1 cellular context compared by ENCODE assay signal in genomic region chr7:143269254-143269653, GRCh38.
TF ChIP-seq lines count a peak whose summit lies in the region.

No MANE protein-coding gene starts in this region.

TF ChIP-seq in K562, 482 proteins besides CTCF, POLR2A, EP300 and RAD21 (continues in another document):
- TF ChIP-seq POLR2G (IDR thresholded peaks at IDR 0.05; ENCODE audit: low read depth, low read length) (no peak), POLR3A (IDR thresholded peaks at IDR 0.05; ENCODE audit: borderline replicate concordance, extremely low read depth, insufficient read depth, insufficient read length) (no peak), KDM4B (IDR thresholded peaks at IDR 0.05; ENCODE audit: borderline replicate concordance in 2 of 2, low read depth in 1 of 2) (no peak), ZZZ3 (IDR thresholded peaks at IDR 0.05) (no peak), NBN (IDR thresholded peaks at IDR 0.05; ENCODE audit: low read depth) (no peak), YY1 (IDR thresholded peaks at IDR 0.05; ENCODE audit: borderline replicate concordance in 1 of 3, control insufficient read depth in 1 of 3, extremely low read depth in 1 of 3, insufficient read depth in 3 of 3, insufficient read length in 1 of 3, insufficient replicate concordance in 2 of 3, low read depth in 1 of 3, low read length in 2 of 3) (no peak), ZBTB2 (IDR thresholded peaks at IDR 0.05) (no peak), CAMTA2 (CRISPR knock-in tag; conservative IDR thresholded peaks at IDR 0.05) (no peak), MAX (CRISPR knock-in tag; IDR thresholded peaks at IDR 0.05) (no peak), MBD2 (IDR thresholded peaks at IDR 0.05; ENCODE audit: borderline replicate concordance, low read depth) (no peak), ZNF584 (CRISPR knock-in tag; IDR thresholded peaks at IDR 0.05; ENCODE audit: low read depth) (no peak), ETV6 (IDR thresholded peaks at IDR 0.05; ENCODE audit: borderline replicate concordance in 1 of 2, low read depth in 2 of 2, low read length in 1 of 2) (no peak), ETV6 (CRISPR knock-in tag; IDR thresholded peaks at IDR 0.05; ENCODE audit: borderline replicate concordance) (no peak), CCNT2 (IDR thresholded peaks at IDR 0.05; ENCODE audit: borderline replicate concordance, extremely low read depth, insufficient read length, low read depth, low read length) (no peak), RFX1 (IDR thresholded peaks at IDR 0.05) (no peak), ZNF561 (CRISPR knock-in tag; conservative IDR thresholded peaks at IDR 0.05) (no peak), JUN (IDR thresholded peaks at IDR 0.05; ENCODE audit: borderline replicate concordance, low read depth, low read length) (no peak), JUN (CRISPR knock-in tag; IDR thresholded peaks at IDR 0.05; ENCODE audit: borderline replicate concordance) (no peak), TGIF2 (CRISPR knock-in tag; IDR thresholded peaks at IDR 0.05) (no peak), ASH1L (IDR thresholded peaks at IDR 0.05; ENCODE audit: borderline replicate concordance, low read depth, partially characterized antibody) (no peak), ESRRA (IDR thresholded peaks at IDR 0.05; ENCODE audit: borderline replicate concordance, low read depth) (peak; percentile 44; the same call in 1 of the 2 replicates), SUPT5H (IDR thresholded peaks at IDR 0.05) (no peak), ZNF174 (CRISPR knock-in tag; IDR thresholded peaks at IDR 0.05) (no peak), HLTF (IDR thresholded peaks at IDR 0.05) (no peak), ZNF3 (CRISPR knock-in tag; IDR thresholded peaks at IDR 0.05) (no peak), HMG20A (CRISPR knock-in tag; conservative IDR thresholded peaks at IDR 0.05) (no peak), NKRF (IDR thresholded peaks at IDR 0.05; ENCODE audit: borderline replicate concordance) (no peak), JUNB (CRISPR knock-in tag; conservative IDR thresholded peaks at IDR 0.05) (no peak), NR2F6 (CRISPR knock-in tag; IDR thresholded peaks at IDR 0.05) (no peak), CUX1 (CRISPR knock-in tag; IDR thresholded peaks at IDR 0.05) (no peak), BCLAF1 (IDR thresholded peaks at IDR 0.05; ENCODE audit: borderline replicate concordance in 1 of 2, control insufficient read depth in 1 of 2, low read depth in 2 of 2, low read length in 1 of 2) (no peak), RCOR1 (IDR thresholded peaks at IDR 0.05; ENCODE audit: borderline replicate concordance in 1 of 2, low read depth in 2 of 2, low read length in 2 of 2) (0 out of 4 replicates have a peak, but pooled peaks of 1 of the 2 experiments have one; percentile 18), ZNF311 (CRISPR knock-in tag; IDR thresholded peaks at IDR 0.05) (no peak), ZBTB17 (CRISPR knock-in tag; IDR thresholded peaks at IDR 0.05) (no peak), ZNF274 (IDR thresholded peaks at IDR 0.05; ENCODE audit: borderline replicate concordance, low read depth, low read length) (0 out of 2 replicates have a peak, but pooled peaks have one; percentile 39), REST (CRISPR knock-in tag; IDR thresholded peaks at IDR 0.05; ENCODE audit: low read depth) (no peak), ZNF384 (IDR thresholded peaks at IDR 0.05; ENCODE audit: low read depth, low read length) (no peak), THAP12 (CRISPR knock-in tag; IDR thresholded peaks at IDR 0.05) (no peak), ZNF785 (CRISPR knock-in tag; IDR thresholded peaks at IDR 0.05) (no peak)
